Comparison of ENCODE assay signal across 17 cellular contexts in genomic region chr17:41739661-41740352, GRCh38. TPM values are rescaled to one million over a fixed set of nuclear protein-coding genes. Genes with fewer than 3 reads are reported as not detected.
A peak's percentile ranks its signal among the peaks of the same experiment; 100 is the strongest.
DNase-seq lines count a peak whose midpoint lies in the region; ATAC-seq and TF ChIP-seq lines count a peak whose summit lies in the region.
"Had no signal": no experiment of that assay in that cellular context is flagged by ENCODE, and none has a peak within 500 bp of the region (broad histone marks: within the 10 kb centered on the region; RNA-seq: fewer than 3 reads in every experiment).

No MANE protein-coding gene starts in this region.

- H2BK12ac ChIP-seq in neuronal stem cell (ENCODE audit: low read length) = peak overlapping the region; percentile 4

- in situ Hi-C loops in mammary epithelial cell (cut with MboI; ENCODE audit: low sequenced_read_pairs in 2 of 2) = loop anchor here (5.0 to 25.0 kb wide), 3 partner anchors 57 to 372 kb away; partner anchors contain the start of genes DHX58 (in 1 of the 2), HSPB9 (in 1 of the 2) and KAT2A (in 1 of the 2)

- peak overlapping the region; percentile 25 for H3K18ac ChIP-seq in neuronal stem cell (ENCODE audit: low read length)

- dilution Hi-C loops in mammary epithelial cell (cut with HindIII; ENCODE audit: low sequenced_read_pairs) = loop anchor here (5.0 kb wide), 1 partner anchor 62 kb away; no protein-coding TSS in a partner anchor

- peak overlapping the region; percentile 77 for H3K9ac ChIP-seq in mammary epithelial cell (ENCODE audit: insufficient read depth, low read length)
- no peak overlapping the region for H3K9ac ChIP-seq in neuronal stem cell (ENCODE audit: low read depth, low read length, poor library complexity)

- H3K14ac ChIP-seq in neuronal stem cell (ENCODE audit: low read length) = no peak overlapping the region

- TSS peak; percentile 78 for BruUV-seq in mammary epithelial cell (replicated peaks; lab: Mats Ljungman, UMichigan)

- H3K4me1 ChIP-seq in mammary epithelial cell (ENCODE audit: insufficient read depth, low read length) (peaks cover 26% of the 10 kb centered on the region), neuronal stem cell (ENCODE audit: control insufficient read depth in 2 of 2, insufficient read depth in 1 of 2, low read depth in 1 of 2, low read length in 2 of 2) (peaks cover 4 to 6% of the 10 kb centered on the region in 2 donors)

- peaks cover 3% of the 10 kb centered on the region in 2 donors for H3K4me1 Mint-ChIP-seq in effector memory CD8-positive, alpha-beta T cell (ENCODE audit: low read depth in 2 of 2)

- H2BK120ac ChIP-seq in neuronal stem cell (ENCODE audit: low read depth, low read length) = no peak overlapping the region

- no peak overlapping the region for H3K4me3 Mint-ChIP-seq in effector memory CD8-positive, alpha-beta T cell
- H3K4me3 Mint-ChIP-seq: activated T-helper 1 cell treated with anti-CD3 and anti-CD28 coated beads, Interleukin-12 subunit alpha, Interleukin-12 subunit beta, Interleukin-2, Interleukin-4 antibody, amounts not matched to agents 30 ng/mL and 10 ng/mL and 1 ng/mL, durations not matched to agents 14 hours and 24 hours and 36 hours had no signal

- no peak overlapping the region for H4K8ac ChIP-seq in neuronal stem cell (ENCODE audit: low read depth, low read length)

- no peak overlapping the region for H3K27ac Mint-ChIP-seq in effector memory CD8-positive, alpha-beta T cell
- H3K27ac Mint-ChIP-seq: activated T-helper 1 cell treated with anti-CD3 and anti-CD28 coated beads, Interleukin-12 subunit alpha, Interleukin-12 subunit beta, Interleukin-2, Interleukin-4 antibody, amounts not matched to agents 30 ng/mL and 10 ng/mL and 1 ng/mL, durations not matched to agents 14 hours and 24 hours and 36 hours had no signal

- no peak overlapping the region for H3K23ac ChIP-seq in neuronal stem cell (ENCODE audit: low read depth, low read length, poor library complexity)

- H3K4me3 ChIP-seq in mammary epithelial cell (replicated peaks in 1 of 3; ENCODE audit: insufficient read depth in 1 of 3, low read depth in 2 of 3, low read length in 3 of 3) (no peak overlapping the region), neuronal stem cell (ENCODE audit: low read length in 2 of 2) (no peak overlapping the region)

- H3K9me3 Mint-ChIP-seq in effector memory CD8-positive, alpha-beta T cell = no peaks in the 10 kb centered on the region
- H3K9me3 Mint-ChIP-seq: activated T-helper 1 cell treated with anti-CD3 and anti-CD28 coated beads, Interleukin-12 subunit alpha, Interleukin-12 subunit beta, Interleukin-2, Interleukin-4 antibody, amounts not matched to agents 30 ng/mL and 10 ng/mL and 1 ng/mL, durations not matched to agents 14 hours and 24 hours and 36 hours had no signal

- intact Hi-C loops in mammary epithelial cell (cut with micrococcal nuclease) = loop anchor here (5.0 kb wide), 2 partner anchors 277 to 372 kb away; partner anchors contain the start of genes DHX58 and DNAJC7

- no peaks in the 10 kb centered on the region for H4K20me1 ChIP-seq in mammary epithelial cell (ENCODE audit: insufficient read depth, low read length)

- no peaks in the 10 kb centered on the region for H3K79me1 ChIP-seq in neuronal stem cell (ENCODE audit: low read depth, low read length)

- no peak overlapping the region for H4K91ac ChIP-seq in neuronal stem cell (ENCODE audit: low read depth, low read length, poor library complexity)

- peaks cover 3% of the 10 kb centered on the region for H3K36me3 Mint-ChIP-seq in effector memory CD8-positive, alpha-beta T cell (ENCODE audit: insufficient read depth)

- no peak for TF ChIP-seq CTCF in mammary epithelial cell (conservative IDR thresholded peaks at IDR 0.05 in 1 of 2, IDR thresholded peaks at IDR 0.05 in 1 of 2; ENCODE audit: extremely low read depth in 1 of 2, insufficient read depth in 1 of 2, low read depth in 1 of 2, low read length in 2 of 2)

- H3K27ac ChIP-seq in mammary epithelial cell (ENCODE audit: insufficient read depth, low read depth, low read length) (peak overlapping the region; percentile 81), neuronal stem cell (replicated peaks; ENCODE audit: low read length) (no peak overlapping the region)

- H2BK15ac ChIP-seq in neuronal stem cell (ENCODE audit: low read length) = peak overlapping the region; percentile 4

- WGBS in mammary epithelial cell (ENCODE audit: low coverage, missing lambda C conversion rate) = 3% methylated on average over 5 of the region's 9 CpGs
- WGBS in neuronal stem cell (ENCODE audit: extremely low coverage in 2 of 2, insufficient read length in 2 of 2, insufficient replicate concordance in 1 of 2), 2 donors = no CpG with 5 or more reads among the region's 9 CpGs

- peak overlapping the region; percentile 31 for H3K4me2 ChIP-seq in mammary epithelial cell (ENCODE audit: insufficient read depth, low read depth, low read length)
- H3K4me2 ChIP-seq in neuronal stem cell (ENCODE audit: insufficient read depth, low read length, poor library complexity, severe bottlenecking) = no peak overlapping the region

- H3K27me3 ChIP-seq in mammary epithelial cell (ENCODE audit: insufficient read depth, low read length) (no peaks in the 10 kb centered on the region), neuronal stem cell (ENCODE audit: control insufficient read depth in 3 of 3, insufficient read depth in 3 of 3, low read depth in 1 of 3, low read length in 3 of 3) (peaks cover 2 to 30% (median 22%) of the 10 kb centered on the region in 3 experiments)

- peaks cover 31% of the 10 kb centered on the region in 2 donors for H3K27me3 Mint-ChIP-seq in effector memory CD8-positive, alpha-beta T cell

- DNase-seq in EH (ENCODE audit: low read depth) = peak; percentile 80
- DNase-seq in NCI-H2029 treated with DMSO at 0.1 percent for 48 hours (lab: John Stamatoyannopoulos, UW) = peak; percentile 12
- DNase-seq in mammary epithelial cell = peak; percentile 96
- no peak for DNase-seq in neuronal stem cell (ENCODE audit: low spot score)
- no peak for DNase-seq in NCI-H1092 treated with DMSO at 0.1 percent for 48 hours (lab: John Stamatoyannopoulos, UW)
- DNase-seq in effector memory CD8-positive, alpha-beta T cell = no peak
- no peak for DNase-seq in stimulated activated naive CD8-positive, alpha-beta T cell treated with anti-CD3 and anti-CD28 coated beads, Interleukin-15, Interleukin-2, amounts not matched to agents 100 U/mL and 50 U/mL, for 24 hours
- DNase-seq: central memory CD4-positive, alpha-beta T cell; DMS79 treated with DMSO at 0.1 percent for 48 hours; left ventricle myocardium superior; NCI-H2227 treated with DMSO at 0.1 percent for 48 hours; occipital lobe; stimulated activated naive CD4-positive, alpha-beta T cell treated with Interleukin-2 at 50 U/mL for 16 hours had no signal

- H3K4ac ChIP-seq in neuronal stem cell (ENCODE audit: low read length) = no peak overlapping the region

- ATAC-seq in HG02763 (IDR thresholded peaks at IDR 0.05; ENCODE audit: unreplicated experiment) = no peak
- ATAC-seq in effector memory CD8-positive, alpha-beta T cell (replicated peaks) = no peak
- no peak for ATAC-seq in stimulated activated naive CD8-positive, alpha-beta T cell treated with anti-CD3 and anti-CD28 coated beads, Interleukin-15, Interleukin-2, amounts not matched to agents 100 U/mL and 50 U/mL, for 24 hours
- ATAC-seq: activated CD4-positive, CD25-positive, alpha-beta regulatory T cell treated with anti-CD3 and anti-CD28 coated beads, Interleukin-2, amount 50 U/mL, for 24 hours; left ventricle myocardium superior had no signal

- H3K9me3 ChIP-seq in mammary epithelial cell (replicated peaks; ENCODE audit: insufficient read depth, low read length) = no peaks in the 10 kb centered on the region
- H3K9me3 ChIP-seq in neuronal stem cell (replicated peaks in 1 of 2; ENCODE audit: control insufficient read depth in 2 of 2, insufficient read depth in 1 of 2, low read depth in 1 of 2, low read length in 2 of 2) = no peaks in the 10 kb centered on the region

- CTCF ChIA-PET in mammary epithelial cell (lab: Charles Lee; ENCODE audit: low non-redundant PET) = no interaction called here

- H2BK5ac ChIP-seq in neuronal stem cell (ENCODE audit: low read length) = no peak overlapping the region

- H2AFZ ChIP-seq in mammary epithelial cell (ENCODE audit: low read depth, low read length) (peak overlapping the region; percentile 71), neuronal stem cell (ENCODE audit: low read length) (peak overlapping the region; percentile 46)

- H2AK5ac ChIP-seq in neuronal stem cell (ENCODE audit: low read depth, low read length) = peak overlapping the region; percentile 72

- no peaks in the 10 kb centered on the region for H3K36me3 ChIP-seq in mammary epithelial cell (ENCODE audit: insufficient read depth, low read length)
- no peaks in the 10 kb centered on the region for H3K36me3 ChIP-seq in neuronal stem cell (replicated peaks in 1 of 2; ENCODE audit: control insufficient read depth in 2 of 2, insufficient read depth in 2 of 2, low read length in 2 of 2)

- H3K79me2 ChIP-seq in mammary epithelial cell (ENCODE audit: insufficient read depth, low read length) = no peaks in the 10 kb centered on the region

RNA-seq across cellular contexts. Expression of gene HAP1, which starts 5.4 kb away (rescaled TPM):
- total RNA-seq in mammary epithelial cell = 1 to 10 TPM; 2.2 to 3.7 TPM
- 0.70 TPM for polyA plus RNA-seq in mammary epithelial cell
- polyA minus RNA-seq in mammary epithelial cell = 0.72 TPM
- polyA plus RNA-seq in neuronal stem cell (2013, experiment 1 of 2) = 1.5 TPM
- 1.5 TPM for polyA plus RNA-seq in neuronal stem cell (2013, experiment 2 of 2)
- total RNA-seq: activated T-helper 1 cell treated with anti-CD3 and anti-CD28 coated beads, Interleukin-12 subunit alpha, Interleukin-12 subunit beta, Interleukin-2, Interleukin-4 antibody, amounts not matched to agents 30 ng/mL and 10 ng/mL and 1 ng/mL, durations not matched to agents 14 hours and 24 hours and 36 hours; left ventricle myocardium superior had no signal

RNA-seq across cellular contexts. Expression of gene GAST, which starts 27.7 kb away (rescaled TPM):
- total RNA-seq in mammary epithelial cell = 1 to 10 TPM in 1 of 2 donors, under 1 TPM in 1; 0.67 to 2.0 TPM
- 0.94 TPM for polyA plus RNA-seq in mammary epithelial cell
- 7.5 TPM for polyA minus RNA-seq in mammary epithelial cell
- polyA plus RNA-seq in neuronal stem cell (2013, experiment 1 of 2) = not detected
- not detected for polyA plus RNA-seq in neuronal stem cell (2013, experiment 2 of 2)
- total RNA-seq: activated T-helper 1 cell treated with anti-CD3 and anti-CD28 coated beads, Interleukin-12 subunit alpha, Interleukin-12 subunit beta, Interleukin-2, Interleukin-4 antibody, amounts not matched to agents 30 ng/mL and 10 ng/mL and 1 ng/mL, durations not matched to agents 14 hours and 24 hours and 36 hours; fibroblast of lung; left ventricle myocardium superior; occipital lobe had no signal
- polyA plus RNA-seq: fibroblast of lung had no signal

RNA-seq across cellular contexts. Expression of gene JUP, which starts 46.7 kb away (rescaled TPM):
- 100 to 1,000 TPM; 444 to 578 TPM for total RNA-seq in mammary epithelial cell
- polyA plus RNA-seq in mammary epithelial cell = 223 TPM
- 582 TPM for polyA minus RNA-seq in mammary epithelial cell
- 55.6 TPM for polyA plus RNA-seq in neuronal stem cell (2013, experiment 1 of 2)
- 57.2 TPM for polyA plus RNA-seq in neuronal stem cell (2013, experiment 2 of 2)

RNA-seq across cellular contexts. Expression of gene EIF1, which starts 51.1 kb away (rescaled TPM):
- 100 to 1,000 TPM in 1 of 2 donors, 10 to 100 TPM in 1; 78.9 to 981 TPM for total RNA-seq in mammary epithelial cell
- 108 TPM for polyA plus RNA-seq in mammary epithelial cell
- polyA minus RNA-seq in mammary epithelial cell = 399 TPM
- polyA plus RNA-seq in neuronal stem cell (2013, experiment 1 of 2) = 353 TPM
- 340 TPM for polyA plus RNA-seq in neuronal stem cell (2013, experiment 2 of 2)

Comparison
In these comparisons a context has a peak if more than half of its experiments do, and no peak if none do; other contexts are left out.
1. DNase-seq: peak in EH (single experiment), NCI-H2029 treated with DMSO at 0.1 percent for 48 hours (single experiment) and mammary epithelial cell (single experiment); none in neuronal stem cell (single experiment), NCI-H1092 treated with DMSO at 0.1 percent for 48 hours (single experiment), effector memory CD8-positive, alpha-beta T cell (0 of 3) and stimulated activated naive CD8-positive, alpha-beta T cell treated with anti-CD3 and anti-CD28 coated beads, Interleukin-15, Interleukin-2, amounts not matched to agents 100 U/mL and 50 U/mL, for 24 hours (single experiment).